Comparison of ENCODE assay signal across 13 cellular contexts in genomic region chr10:44742169-44742732, GRCh38.
"Had no signal": no experiment of that assay in that cellular context is flagged by ENCODE, and none has a peak within 500 bp of the region (broad histone marks: within the 10 kb centered on the region; RNA-seq: fewer than 3 reads in every experiment).

No MANE protein-coding gene starts in this region.

- DNase-seq: activated CD4-positive, alpha-beta T cell treated with anti-CD3 and anti-CD28 coated beads, Interleukin-2, amount 10 ng/mL, durations not matched to agents 24 days and 14 days; activated CD8-positive, alpha-beta T cell treated with anti-CD3 and anti-CD28 coated beads, Interleukin-2, amount 10 ng/mL, durations not matched to agents 7 days and 5 days; activated naive CD4-positive, alpha-beta T cell treated with anti-CD3 and anti-CD28 coated beads for 36 hours; activated T-cell treated with anti-CD3 and anti-CD28 coated beads, Interleukin-2, amount 50 U/mL, for 4 hours; anterior cingulate cortex; brain microvascular endothelial cell; central memory CD4-positive, alpha-beta T cell; foreskin melanocyte; glutamatergic neuron; hypothalamus; stimulated activated CD4-positive, alpha-beta T cell treated with anti-CD3 and anti-CD28 coated beads, Interleukin-2, amount 100 ng/mL, for 24 hours; T1000 had no signal

- ATAC-seq: activated CD8-positive, alpha-beta T cell treated with anti-CD3 and anti-CD28 coated beads, Interleukin-2, amount 10 ng/mL, durations not matched to agents 7 days and 5 days; activated T-cell treated with anti-CD3 and anti-CD28 coated beads, Interleukin-2, amount 50 U/mL, for 4 hours; left lobe of liver had no signal
